Comparison of ENCODE assay signal across 17 cellular contexts in the genomic region with DNA sequence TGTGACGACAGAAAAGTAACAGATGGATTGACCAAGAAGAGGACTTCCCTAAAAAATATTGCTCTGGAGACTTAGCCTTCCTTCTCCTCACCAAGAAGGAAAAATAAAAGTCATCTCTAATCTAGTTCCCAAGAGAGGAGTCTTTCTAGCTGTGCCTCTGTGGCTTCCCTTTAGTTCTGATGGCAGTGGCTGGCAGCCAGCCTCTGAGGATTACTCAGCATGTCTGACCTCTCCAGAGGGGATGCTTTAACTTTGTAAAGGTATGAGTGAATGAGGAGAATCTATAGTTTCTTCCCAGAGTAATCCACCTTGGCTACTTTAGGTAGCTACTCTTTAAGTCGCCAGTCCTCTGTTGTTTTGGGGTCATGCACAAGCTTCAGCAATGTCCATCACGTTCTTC.
"Had no signal": no experiment of that assay in that cellular context is flagged by ENCODE, and none has a peak within 500 bp of the region (broad histone marks: within the 10 kb centered on the region; RNA-seq: fewer than 3 reads in every experiment).

No MANE protein-coding gene starts in this region.

- H3K9me3 ChIP-seq: ascending aorta, right atrium auricular region, tibial artery, vagina had no signal

- DNase-seq: activated CD4-positive, alpha-beta T cell treated with anti-CD3 and anti-CD28 coated beads, Interleukin-2, amount 50 U/mL, for 48 hours; activated CD8-positive, alpha-beta memory T cell treated with anti-CD3 and anti-CD28 coated beads, Interleukin-2, amount 10 ng/mL, durations not matched to agents 7 days and 5 days; activated naive CD4-positive, alpha-beta T cell treated with anti-CD3 and anti-CD28 coated beads, Interleukin-2, amount 10 ng/mL, durations not matched to agents 7 days and 5 days; activated T-cell treated with anti-CD3 and anti-CD28 coated beads, Interleukin-2, amount 50 U/mL, for 24 hours; hippocampal formation; nephron progenitor cell; occipital lobe; stimulated activated CD4-positive, alpha-beta T cell treated with anti-CD3 and anti-CD28 coated beads, Interleukin-15, amount 100 ng/mL, for 24 hours; stimulated activated CD4-positive, alpha-beta T cell treated with anti-CD3 and anti-CD28 coated beads, Interleukin-4, amount 100 ng/mL, for 1 hour; stimulated activated naive B cell treated with anti-CD40 and anti-IgM and Interleukin-4, amounts not matched to agents 10 μg/mL and 1 μg/mL and 100 μg/mL, for 72 hours; tibial artery; WERI-Rb-1 had no signal

- H3K27ac ChIP-seq: ascending aorta, cardiac muscle cell, right atrium auricular region, skin epidermis, tibial artery, vagina, WERI-Rb-1 had no signal

- H3K4me1 ChIP-seq: ascending aorta, right atrium auricular region, tibial artery, vagina had no signal

- H3K36me3 ChIP-seq: ascending aorta, cardiac muscle cell, right atrium auricular region, tibial artery, vagina, WERI-Rb-1 had no signal

- H3K27me3 ChIP-seq: ascending aorta, cardiac muscle cell, right atrium auricular region, tibial artery, vagina had no signal

- H3K4me3 ChIP-seq: ascending aorta, cardiac muscle cell, right atrium auricular region, skin epidermis, tibial artery, vagina had no signal

- ATAC-seq: activated CD8-positive, alpha-beta memory T cell treated with anti-CD3 and anti-CD28 coated beads, Interleukin-2, amount 10 ng/mL, durations not matched to agents 7 days and 5 days; stimulated activated naive B cell treated with anti-CD40 and anti-IgM and Interleukin-4, amounts not matched to agents 10 μg/mL and 1 μg/mL and 100 μg/mL, for 72 hours had no signal
